Comparison of ENCODE assay signal across 19 cellular contexts in genomic region chr13:97577026-97577425, GRCh38.
DNase-seq lines count a peak whose midpoint lies in the region; ATAC-seq, FAIRE-seq and TF ChIP-seq lines count a peak whose summit lies in the region.
"Had no signal": no experiment of that assay in that cellular context is flagged by ENCODE, and none has a peak within 500 bp of the region (broad histone marks: within the 10 kb centered on the region; RNA-seq: fewer than 3 reads in every experiment).

No MANE protein-coding gene starts in this region.

- H3K9me3 ChIP-seq in A549 (no peaks in the 10 kb centered on the region), IMR-90 (ENCODE audit: control insufficient read depth, insufficient read depth, low read length) (no peaks in the 10 kb centered on the region), H1 (ENCODE audit: insufficient read depth in 2 of 2, low read depth in 1 of 2, low read length in 1 of 2) (no peaks in the 10 kb centered on the region), tibial artery (no peaks in the 10 kb centered on the region)
- H3K9me3 ChIP-seq: BLaER1, Caco-2 had no signal

- no peaks in the 10 kb centered on the region for H3K36me3 ChIP-seq in IMR-90 (ENCODE audit: control insufficient read depth, insufficient read depth, low read length)
- no peaks in the 10 kb centered on the region for H3K36me3 ChIP-seq in H1 (ENCODE audit: control insufficient read depth in 2 of 4, insufficient read depth in 4 of 4, low read length in 3 of 4)
- no peaks in the 10 kb centered on the region for H3K36me3 ChIP-seq in tibial artery
- H3K36me3 ChIP-seq: BLaER1 had no signal

- TF ChIP-seq RAD21 in A549 (conservative IDR thresholded peaks at IDR 0.05 in 1 of 2, IDR thresholded peaks at IDR 0.05 in 1 of 2) (no peak), IMR-90 (IDR thresholded peaks at IDR 0.05; ENCODE audit: low read length) (no peak), H1 (IDR thresholded peaks at IDR 0.05 in 1 of 2, conservative IDR thresholded peaks at IDR 0.05 in 1 of 2; ENCODE audit: low read depth in 2 of 2, low read length in 2 of 2) (no peak)

- in situ Hi-C loops in IMR-90 (cut with MboI; ENCODE audit: low sequenced_read_pairs): no loop called here

- H3K4me1 ChIP-seq in A549 (no peaks in the 10 kb centered on the region), IMR-90 (ENCODE audit: control insufficient read depth, insufficient read depth, low read length) (no peaks in the 10 kb centered on the region), H1 (replicated peaks in 1 of 4; ENCODE audit: control insufficient read depth in 3 of 4, insufficient read depth in 4 of 4, low read length in 3 of 4) (peaks cover 0 to 3% (median 0%) of the 10 kb centered on the region in 4 experiments; a peak in 1 of 7 replicates), tibial artery (no peaks in the 10 kb centered on the region)
- H3K4me1 ChIP-seq: BLaER1 had no signal

- H3K79me1 ChIP-seq in IMR-90 (ENCODE audit: low read depth in 1 of 2, low read length in 2 of 2): no peaks in the 10 kb centered on the region
- H3K79me1 ChIP-seq in H1 (ENCODE audit: low read depth, low read length): no peaks in the 10 kb centered on the region

- peaks cover 2% of the 10 kb centered on the region; the same call in 1 of the 2 replicates for H3K27me3 ChIP-seq in IMR-90 (ENCODE audit: control insufficient read depth, insufficient read depth, low read length)
- H3K27me3 ChIP-seq in H1 (replicated peaks in 1 of 4; ENCODE audit: control insufficient read depth in 3 of 4, extremely low read depth in 1 of 4, insufficient read depth in 3 of 4, low read length in 3 of 4): no peaks in the 10 kb centered on the region
- H3K27me3 ChIP-seq in tibial artery: no peaks in the 10 kb centered on the region
- H3K27me3 ChIP-seq: BLaER1 had no signal

- no peak overlapping the region for H3K18ac ChIP-seq in IMR-90 (ENCODE audit: low read depth, low read length)
- no peak overlapping the region for H3K18ac ChIP-seq in H1 (ENCODE audit: extremely low read depth, low read length)

- no peaks in the 10 kb centered on the region for H3K79me2 ChIP-seq in H1 (ENCODE audit: control insufficient read depth in 1 of 2, insufficient read depth in 2 of 2, low read length in 2 of 2)

- H3K4me3 ChIP-seq in A549 (no peak overlapping the region), IMR-90 (ENCODE audit: insufficient read depth, low read depth, low read length) (no peak overlapping the region), H1 (ENCODE audit: extremely low read depth in 1 of 4, insufficient read depth in 2 of 4, low read depth in 3 of 4, low read length in 4 of 4) (no peak overlapping the region), tibial artery (no peak overlapping the region)
- H3K4me3 ChIP-seq: BLaER1, GM12878, GM23248 had no signal

- H3K27ac ChIP-seq in A549 (no peak overlapping the region), IMR-90 (ENCODE audit: insufficient read depth, low read length) (no peak overlapping the region), H1 (ENCODE audit: low read depth, low read length) (no peak overlapping the region), tibial artery (no peak overlapping the region)
- H3K27ac ChIP-seq: BLaER1, C4-2B, GM23248 had no signal

- no peak overlapping the region for H3K14ac ChIP-seq in IMR-90 (replicated peaks; ENCODE audit: low read depth, low read length)
- no peak overlapping the region for H3K14ac ChIP-seq in H1 (ENCODE audit: insufficient read length)

- TF ChIP-seq EP300 in A549 (IDR thresholded peaks at IDR 0.05): no peak
- TF ChIP-seq EP300 in H1 (IDR thresholded peaks at IDR 0.05; ENCODE audit: borderline replicate concordance in 1 of 2, low read depth in 2 of 2, low read length in 2 of 2): no peak

- H4K91ac ChIP-seq in IMR-90 (ENCODE audit: insufficient read depth, low read depth, low read length) (no peak overlapping the region), H1 (replicated peaks; ENCODE audit: insufficient read length, low read length) (no peak overlapping the region)

- POLR2A ChIA-PET in A549 (lab: Yijun Ruan, JAX) (no interaction called here), IMR-90 (lab: Charles Lee; ENCODE audit: unreplicated experiment) (no interaction called here), H1 (lab: Charles Lee; ENCODE audit: partially characterized antibody) (no interaction called here)

- no peak overlapping the region for H4K8ac ChIP-seq in IMR-90 (ENCODE audit: low read depth in 2 of 2, low read length in 2 of 2)
- no peak overlapping the region for H4K8ac ChIP-seq in H1 (ENCODE audit: extremely low read depth, insufficient read depth, low read length)

- no peak overlapping the region for H3K4ac ChIP-seq in IMR-90 (ENCODE audit: low read depth, low read length)
- H3K4ac ChIP-seq in H1 (replicated peaks; ENCODE audit: insufficient read length, low read depth, low read length): no peak overlapping the region

- H4K20me1 ChIP-seq in IMR-90 (ENCODE audit: insufficient read depth, low read length): no peaks in the 10 kb centered on the region
- H4K20me1 ChIP-seq in H1 (replicated peaks in 1 of 2; ENCODE audit: control insufficient read depth in 1 of 2, insufficient read depth in 2 of 2, low read length in 2 of 2): no peaks in the 10 kb centered on the region
- H4K20me1 ChIP-seq: BLaER1 had no signal

- no peak overlapping the region for H4K5ac ChIP-seq in IMR-90 (ENCODE audit: low read depth, low read length)
- H4K5ac ChIP-seq in H1 (ENCODE audit: insufficient read length, low read depth, low read length): no peak overlapping the region

- no peak overlapping the region for H2AFZ ChIP-seq in IMR-90 (replicated peaks; ENCODE audit: low read length, poor library complexity)
- no peak overlapping the region for H2AFZ ChIP-seq in H1 (ENCODE audit: low read length)
- H2AFZ ChIP-seq: GM23248 had no signal

- H2BK20ac ChIP-seq in IMR-90 (ENCODE audit: low read depth, low read length) (no peak overlapping the region), H1 (ENCODE audit: low read length) (no peak overlapping the region)

- dilution Hi-C loops in IMR-90 (cut with HindIII; ENCODE audit: low sequenced_read_pairs, unreplicated experiment): no loop called here

- no peaks in the 10 kb centered on the region for H3K9me1 ChIP-seq in IMR-90 (ENCODE audit: insufficient read depth, low read length)

- TF ChIP-seq CTCF in A549 (IDR thresholded peaks at IDR 0.05) (no peak), IMR-90 (conservative IDR thresholded peaks at IDR 0.05; ENCODE audit: low read depth, low read length) (no peak), H1 (IDR thresholded peaks at IDR 0.05; ENCODE audit: control extremely low read depth in 1 of 3, insufficient read depth in 1 of 3, low read depth in 1 of 3, low read length in 3 of 3) (no peak), tibial artery (IDR thresholded peaks at IDR 0.05) (no peak)

- BruUV-seq in IMR-90 (replicated peaks; lab: Mats Ljungman, UMichigan): no TSS peak

- H3K23ac ChIP-seq in IMR-90 (ENCODE audit: low read depth, low read length): no peak overlapping the region
- H3K23ac ChIP-seq in H1 (ENCODE audit: insufficient read length): no peak overlapping the region

- 18% methylated on average over 2 of the region's 2 CpGs for WGBS in A549 (ENCODE audit: missing lambda C conversion rate)
- WGBS in IMR-90 (ENCODE audit: extremely low coverage in 2 of 2, insufficient read length in 1 of 2), 2 experiments: no CpG with 5 or more reads among the region's 2 CpGs
- WGBS in H1 (ENCODE audit: extremely low coverage in 1 of 2, insufficient coverage in 1 of 2, insufficient read length in 1 of 2, insufficient replicate concordance in 2 of 2, low coverage in 1 of 2, low lambda C conversion rate in 2 of 2, missing lambda C conversion rate in 1 of 2), 2 experiments: 96% methylated on average over 2 of the region's 2 CpGs; no CpG with 5 or more reads in 1 of the 2 experiments

- H2BK12ac ChIP-seq in H1 (ENCODE audit: low read depth, low read length): no peak overlapping the region

- FAIRE-seq in A549 (lab: Jason Lieb, UNC): no peak
- no peak for FAIRE-seq in H1 (lab: Jason Lieb, UNC)
- FAIRE-seq: GM12878, GM19239 had no signal

- H2AK5ac ChIP-seq in IMR-90 (ENCODE audit: low read depth, low read length) (no peak overlapping the region), H1 (ENCODE audit: low read depth, low read length) (no peak overlapping the region)

- H3K56ac ChIP-seq in IMR-90 (ENCODE audit: extremely low read depth, insufficient read depth, low read length): no peak overlapping the region
- no peak overlapping the region for H3K56ac ChIP-seq in H1 (replicated peaks; ENCODE audit: insufficient read length, low read depth, low read length)

- no peaks in the 10 kb centered on the region for H3K23me2 ChIP-seq in H1 (ENCODE audit: low read depth, low read length)

- no peak for TF ChIP-seq POLR2A in A549 (IDR thresholded peaks at IDR 0.05; ENCODE audit: low read length)
- no peak for TF ChIP-seq POLR2A in IMR-90 (IDR thresholded peaks at IDR 0.05; ENCODE audit: low read depth, low read length)
- TF ChIP-seq POLR2A in H1 (IDR thresholded peaks at IDR 0.05; ENCODE audit: control extremely low read depth in 1 of 2, low read depth in 2 of 2, low read length in 2 of 2): no peak

- no peak overlapping the region for H2BK120ac ChIP-seq in IMR-90 (ENCODE audit: low read depth, low read length)
- H2BK120ac ChIP-seq in H1 (replicated peaks; ENCODE audit: low read depth, low read length): no peak overlapping the region

- no peak overlapping the region for H2BK15ac ChIP-seq in IMR-90 (ENCODE audit: low read depth, low read length)
- no peak overlapping the region for H2BK15ac ChIP-seq in H1 (ENCODE audit: low read length)

- H3K4me2 ChIP-seq in A549: no peak overlapping the region
- no peak overlapping the region for H3K4me2 ChIP-seq in IMR-90 (ENCODE audit: low read depth, low read length)
- H3K4me2 ChIP-seq in H1 (ENCODE audit: insufficient read depth in 1 of 2, low read depth in 2 of 2, low read length in 2 of 2): no peak overlapping the region
- H3K4me2 ChIP-seq: BLaER1 had no signal

- no peak overlapping the region for H2AK9ac ChIP-seq in IMR-90 (replicated peaks; ENCODE audit: low read depth, low read length, poor library complexity)

- ATAC-seq in A549 (no peak), IMR-90 (ENCODE audit: low read depth) (no peak)
- ATAC-seq: CD8-positive, alpha-beta T cell; GM12878; HCT116 had no signal

- H3K9ac ChIP-seq in IMR-90 (ENCODE audit: low read depth, low read length): no peak overlapping the region
- no peak overlapping the region for H3K9ac ChIP-seq in H1 (replicated peaks in 1 of 4; ENCODE audit: extremely low read depth in 1 of 4, low read depth in 3 of 4, low read length in 3 of 4)
- H3K9ac ChIP-seq: BLaER1, GM23248 had no signal

- DNase-seq in A549 (ENCODE audit: low read depth in 1 of 2, low spot score in 1 of 2) (no peak), IMR-90 (no peak), H1 (ENCODE audit: low read depth in 1 of 2, low spot score in 2 of 2) (no peak), tibial artery (no peak)
- no peak for DNase-seq in activated T-cell treated with anti-CD3 and anti-CD28 coated beads, Interleukin-2, amount 50 U/mL, for 1 hour
- DNase-seq in activated effector memory CD4-positive, alpha-beta T cell treated with Interleukin-2 at 50 U/mL for 16 hours: no peak
- DNase-seq: Caco-2; CD4-positive, CD25-positive, alpha-beta regulatory T cell; CD8-positive, alpha-beta T cell; DMS153; EL; GDM1; GM23248; H9 had no signal

- H2BK5ac ChIP-seq in IMR-90 (ENCODE audit: low read depth, low read length, poor library complexity, severe bottlenecking): no peak overlapping the region
- no peak overlapping the region for H2BK5ac ChIP-seq in H1 (ENCODE audit: low read depth, low read length)

- intact Hi-C loops in IMR-90 (cut with micrococcal nuclease): loop anchor here (10.0 kb wide), 3 partner anchors 218 to 552 kb away; no protein-coding TSS in a partner anchor
- intact Hi-C loops in tibial artery (cut with DNase I; ENCODE audit: low total_unique reads): loop anchor here (5.0 kb wide), 1 partner anchor 1285 kb away; no protein-coding TSS in a partner anchor

- CTCF ChIA-PET in A549 (lab: Yijun Ruan, JAX) (no interaction called here), IMR-90 (lab: Yijun Ruan, JAX) (no interaction called here), H1 (lab: Charles Lee; ENCODE audit: partially characterized antibody) (no interaction called here)

Comparison
In these comparisons a context has a peak if more than half of its experiments do, and no peak if none do; other contexts are left out.
1. Of the 18 proteins assayed by ChIP-seq in both H1 and A549: peak only in H1: none; only in A549: none; in both: MAFK; in neither: 17.